In genomic region chr21:35196128-35196527, GRCh38 we compare ENCODE assay signal across 23 cellular contexts.
"Had no signal": no experiment of that assay in that cellular context is flagged by ENCODE, and none has a peak within 500 bp of the region (broad histone marks: within the 10 kb centered on the region; RNA-seq: fewer than 3 reads in every experiment).

No MANE protein-coding gene starts in this region.

- H3K79me2 ChIP-seq: hepatocyte had no signal

- H3K4me1 ChIP-seq: esophagus muscularis mucosa, gastroesophageal sphincter, left lung, lower lobe of right lung had no signal

- H3K27ac ChIP-seq: coronary artery, dorsolateral prefrontal cortex, esophagus muscularis mucosa, gastroesophageal sphincter, hepatocyte, left lung, lower lobe of right lung had no signal

- H3K36me3 ChIP-seq: esophagus muscularis mucosa, gastroesophageal sphincter, heart left ventricle, left lung, lower lobe of right lung had no signal

- DNase-seq: dermis blood vessel endothelial cell; dorsolateral prefrontal cortex; effector CD4-positive, alpha-beta T cell; effector memory CD4-positive, alpha-beta T cell; foreskin keratinocyte; heart left ventricle; hypothalamus; immature natural killer cell; islet precursor cell; left cardiac atrium; left lung; left ventricle myocardium superior; lower lobe of right lung; mesendoderm; midbrain had no signal

- H3K4me3 ChIP-seq: coronary artery, dorsolateral prefrontal cortex, esophagus muscularis mucosa, gastroesophageal sphincter, heart left ventricle, hepatocyte, left lung, lower lobe of right lung had no signal

- FAIRE-seq: colon, endothelial cell of umbilical vein, frontal cortex had no signal

- H3K9me3 ChIP-seq: esophagus muscularis mucosa, gastroesophageal sphincter, heart left ventricle, left lung, lower lobe of right lung had no signal

- H3K4me3 Mint-ChIP-seq: immature natural killer cell, memory B cell had no signal

- H3K9me3 Mint-ChIP-seq: immature natural killer cell had no signal

- ATAC-seq: foreskin keratinocyte, gastroesophageal sphincter, heart left ventricle, left cardiac atrium, left lung, left ventricle myocardium superior, lower lobe of right lung had no signal

- H3K27ac Mint-ChIP-seq: immature natural killer cell, memory B cell had no signal

- H3K27me3 ChIP-seq: esophagus muscularis mucosa, foreskin keratinocyte, gastroesophageal sphincter, heart left ventricle, hepatocyte, left lung had no signal

- H2AFZ ChIP-seq: hepatocyte had no signal

- H3K4me2 ChIP-seq: hepatocyte had no signal
